Comparison of ENCODE assay signal across 16 cellular contexts in genomic region chr22:44446483-44446882, GRCh38. TPM values are rescaled to one million over a fixed set of nuclear protein-coding genes. Genes with fewer than 3 reads are reported as not detected.
DNase-seq lines count a peak whose midpoint lies in the region; ATAC-seq, FAIRE-seq and TF ChIP-seq lines count a peak whose summit lies in the region.
"Had no signal": no experiment of that assay in that cellular context is flagged by ENCODE, and none has a peak within 500 bp of the region (broad histone marks: within the 10 kb centered on the region; RNA-seq: fewer than 3 reads in every experiment).

No MANE protein-coding gene starts in this region.

- H3K9me3 ChIP-seq in K562 (replicated peaks; ENCODE audit: control insufficient read depth, insufficient read depth, low read depth, low read length), result no peaks in the 10 kb centered on the region
- peaks cover 4% of the 10 kb centered on the region for H3K9me3 ChIP-seq in trophoblast cell (ENCODE audit: insufficient read depth, low read depth, low read length)
- H3K9me3 ChIP-seq in Peyer's patch, result no peaks in the 10 kb centered on the region
- peaks cover 0 to 12% (median 6%) of the 10 kb centered on the region in 11 donors for H3K9me3 ChIP-seq in heart right ventricle
- H3K9me3 ChIP-seq: Caco-2, HAP-1 had no signal

- H3K79me2 ChIP-seq in K562 (ENCODE audit: control insufficient read depth, insufficient read depth, low read length) (no peaks in the 10 kb centered on the region), trophoblast cell (ENCODE audit: control insufficient read depth, insufficient read depth, low read length, poor library complexity) (peaks cover 1% of the 10 kb centered on the region)

- H2BK5ac ChIP-seq in trophoblast cell (ENCODE audit: low read depth, low read length, poor library complexity), result no peak overlapping the region

- H3K4me3 ChIP-seq in K562 (no peak overlapping the region), trophoblast cell (ENCODE audit: low read depth, low read length) (no peak overlapping the region), Peyer's patch (no peak overlapping the region), heart right ventricle (no peak overlapping the region)
- H3K4me3 ChIP-seq: BLaER1, GM23338, HAP-1 had no signal

- TF ChIP-seq EP300 in K562 (IDR thresholded peaks at IDR 0.05; ENCODE audit: low read length), result no peak

- POLR2A ChIA-PET in activated CD8-positive, alpha-beta T cell treated with anti-CD3 and anti-CD28 coated beads, Interleukin-2, amount 10 ng/mL, durations not matched to agents 7 days and 5 days (lab: Charles Lee), result no interaction called here
- POLR2A ChIA-PET in activated CD8-positive, alpha-beta T cell treated with anti-CD3 and anti-CD28 coated beads for 36 hours (lab: Charles Lee), result no interaction called here
- POLR2A ChIA-PET in K562 (lab: Yijun Ruan, JAX), result no interaction called here

- H3K27ac Mint-ChIP-seq in activated CD8-positive, alpha-beta T cell treated with anti-CD3 and anti-CD28 coated beads, Interleukin-2, amount 10 ng/mL, durations not matched to agents 7 days and 5 days, result peak overlapping the region; percentile 17
- no peak overlapping the region for H3K27ac Mint-ChIP-seq in activated CD8-positive, alpha-beta T cell treated with anti-CD3 and anti-CD28 coated beads for 36 hours
- H3K27ac Mint-ChIP-seq: GM23338, IgD-negative memory B cell had no signal

- H3K4me1 ChIP-seq in K562 (replicated peaks in 1 of 2; ENCODE audit: control insufficient read depth in 2 of 2, insufficient read depth in 2 of 2, low read length in 2 of 2) (peaks cover 0 to 22% of the 10 kb centered on the region in 2 experiments; a peak in 4 of 5 replicates), trophoblast cell (ENCODE audit: control insufficient read depth in 1 of 2, insufficient read depth in 2 of 2, low read length in 2 of 2) (peaks cover 22 to 24% of the 10 kb centered on the region in 2 experiments), Peyer's patch (no peaks in the 10 kb centered on the region), heart right ventricle (peaks cover 0 to 29% (median 20%) of the 10 kb centered on the region in 9 donors)
- H3K4me1 ChIP-seq: Caco-2, HAP-1 had no signal

- DNase-seq in activated CD8-positive, alpha-beta T cell treated with anti-CD3 and anti-CD28 coated beads, Interleukin-2, amount 10 ng/mL, durations not matched to agents 7 days and 5 days, result no peak
- DNase-seq in activated CD8-positive, alpha-beta T cell treated with anti-CD3 and anti-CD28 coated beads for 36 hours, result no peak
- DNase-seq in M059J (ENCODE audit: low read depth), result peak; percentile 27
- DNase-seq in K562 (ENCODE audit: extremely low read depth in 1 of 4, low spot score in 3 of 4), result no peak
- DNase-seq in trophoblast cell, result peak; percentile 52 to 59
- no peak for DNase-seq in Peyer's patch
- no peak for DNase-seq in heart right ventricle
- DNase-seq: Caco-2; CD8-positive, alpha-beta memory T cell; DMS53 had no signal

- peaks cover 6% of the 10 kb centered on the region for H3K9me3 Mint-ChIP-seq in activated CD8-positive, alpha-beta T cell treated with anti-CD3 and anti-CD28 coated beads, Interleukin-2, amount 10 ng/mL, durations not matched to agents 7 days and 5 days (ENCODE audit: insufficient read depth)
- no peaks in the 10 kb centered on the region for H3K9me3 Mint-ChIP-seq in activated CD8-positive, alpha-beta T cell treated with anti-CD3 and anti-CD28 coated beads for 36 hours

- no peak overlapping the region for H2BK12ac ChIP-seq in trophoblast cell (ENCODE audit: low read length)

- no peak overlapping the region for H3K23ac ChIP-seq in trophoblast cell (ENCODE audit: low read length)

- H4K91ac ChIP-seq in trophoblast cell (ENCODE audit: low read depth, low read length), result no peak overlapping the region

- no peak for TF ChIP-seq CTCF in activated CD8-positive, alpha-beta T cell treated with anti-CD3 and anti-CD28 coated beads for 36 hours (IDR thresholded peaks at IDR 0.05)
- TF ChIP-seq CTCF in K562 (IDR thresholded peaks at IDR 0.05 in 2 of 3, conservative IDR thresholded peaks at IDR 0.05 in 1 of 3; ENCODE audit: insufficient read depth in 2 of 3, low read depth in 1 of 3, low read length in 3 of 3) (no peak), Peyer's patch (IDR thresholded peaks at IDR 0.05) (no peak), heart right ventricle (IDR thresholded peaks at IDR 0.05) (no peak)

- peaks cover 3% of the 10 kb centered on the region for H3K36me3 Mint-ChIP-seq in activated CD8-positive, alpha-beta T cell treated with anti-CD3 and anti-CD28 coated beads, Interleukin-2, amount 10 ng/mL, durations not matched to agents 7 days and 5 days (ENCODE audit: low read depth)
- no peaks in the 10 kb centered on the region for H3K36me3 Mint-ChIP-seq in activated CD8-positive, alpha-beta T cell treated with anti-CD3 and anti-CD28 coated beads for 36 hours (ENCODE audit: low read depth)

- in situ Hi-C loops in K562 (cut with MboI), result no loop called here

- H3K4me1 Mint-ChIP-seq in activated CD8-positive, alpha-beta T cell treated with anti-CD3 and anti-CD28 coated beads, Interleukin-2, amount 10 ng/mL, durations not matched to agents 7 days and 5 days (ENCODE audit: low read depth), result no peaks in the 10 kb centered on the region
- no peaks in the 10 kb centered on the region for H3K4me1 Mint-ChIP-seq in activated CD8-positive, alpha-beta T cell treated with anti-CD3 and anti-CD28 coated beads for 36 hours (ENCODE audit: low read depth)
- H3K4me1 Mint-ChIP-seq: CD8-positive, alpha-beta memory T cell had no signal

- H4K12ac ChIP-seq in trophoblast cell (ENCODE audit: low read depth, low read length), result no peak overlapping the region

- no peaks in the 10 kb centered on the region for H3K36me3 ChIP-seq in K562 (ENCODE audit: control insufficient read depth, insufficient read depth, low read length)
- H3K36me3 ChIP-seq in trophoblast cell (ENCODE audit: control insufficient read depth in 1 of 2, insufficient read depth in 2 of 2, low read length in 2 of 2), result no peaks in the 10 kb centered on the region
- no peaks in the 10 kb centered on the region for H3K36me3 ChIP-seq in Peyer's patch
- H3K36me3 ChIP-seq in heart right ventricle, result no peaks in the 10 kb centered on the region
- H3K36me3 ChIP-seq: BLaER1, HAP-1 had no signal

- WGBS in K562 (ENCODE audit: insufficient coverage, low coverage, missing lambda C conversion rate), result 21% methylated on average over 2 of the region's 2 CpGs
- no CpG with 5 or more reads among the region's 2 CpGs for WGBS in trophoblast cell (ENCODE audit: extremely low coverage, insufficient coverage, insufficient read length)
- WGBS in heart right ventricle, 2 donors, result 78 to 98% methylated on average over 2 of the region's 2 CpGs

- H3K18ac ChIP-seq in trophoblast cell (ENCODE audit: low read length), result no peak overlapping the region

- intact Hi-C loops in activated CD8-positive, alpha-beta T cell treated with anti-CD3 and anti-CD28 coated beads for 36 hours (cut with micrococcal nuclease), result no loop called here
- intact Hi-C loops in K562 (cut with micrococcal nuclease) (no loop called here), heart right ventricle (cut with DNase I) (no loop called here)

- no peak overlapping the region for H3K14ac ChIP-seq in trophoblast cell (ENCODE audit: low read length)

- H3K4me2 ChIP-seq in K562 (ENCODE audit: insufficient read depth, low read length) (no peak overlapping the region), trophoblast cell (ENCODE audit: low read length) (no peak overlapping the region)
- H3K4me2 ChIP-seq: BLaER1, GM23338 had no signal

- H3K9ac ChIP-seq in K562 (ENCODE audit: insufficient read depth in 1 of 2, low read depth in 2 of 2, low read length in 2 of 2), result no peak overlapping the region
- H3K9ac ChIP-seq in trophoblast cell (ENCODE audit: low read length), result no peak overlapping the region
- H3K9ac ChIP-seq: BLaER1 had no signal

- H2AK5ac ChIP-seq in trophoblast cell (ENCODE audit: low read length), result no peak overlapping the region

- no peak overlapping the region for H3K4ac ChIP-seq in trophoblast cell (ENCODE audit: low read depth, low read length)

- CTCF ChIA-PET in activated CD8-positive, alpha-beta T cell treated with anti-CD3 and anti-CD28 coated beads, Interleukin-2, amount 10 ng/mL, durations not matched to agents 7 days and 5 days (lab: Charles Lee), result no interaction called here
- CTCF ChIA-PET in activated CD8-positive, alpha-beta T cell treated with anti-CD3 and anti-CD28 coated beads for 36 hours (lab: Charles Lee), result no interaction called here
- CTCF ChIA-PET in K562 (lab: Yijun Ruan, JAX; ENCODE audit: low intra/inter-chr PET ratio), result no interaction called here

- no peak overlapping the region for H3K4me3 Mint-ChIP-seq in activated CD8-positive, alpha-beta T cell treated with anti-CD3 and anti-CD28 coated beads, Interleukin-2, amount 10 ng/mL, durations not matched to agents 7 days and 5 days
- no peak overlapping the region for H3K4me3 Mint-ChIP-seq in activated CD8-positive, alpha-beta T cell treated with anti-CD3 and anti-CD28 coated beads for 36 hours
- H3K4me3 Mint-ChIP-seq: CD8-positive, alpha-beta memory T cell; GM23338; IgD-negative memory B cell had no signal

- peaks cover 0 to 36% of the 10 kb centered on the region in 2 experiments; a peak in 2 of 5 replicates for H3K27me3 ChIP-seq in K562 (ENCODE audit: control insufficient read depth in 2 of 2, insufficient read depth in 2 of 2, low read length in 2 of 2)
- H3K27me3 ChIP-seq in trophoblast cell (ENCODE audit: insufficient read depth, low read length), result no peaks in the 10 kb centered on the region
- no peaks in the 10 kb centered on the region for H3K27me3 ChIP-seq in Peyer's patch
- H3K27me3 ChIP-seq in heart right ventricle, result no peaks in the 10 kb centered on the region
- H3K27me3 ChIP-seq: BLaER1 had no signal

- H2AFZ ChIP-seq in K562 (ENCODE audit: low read depth, low read length) (no peak overlapping the region), trophoblast cell (ENCODE audit: insufficient read depth, low read length, poor library complexity) (no peak overlapping the region)
- H2AFZ ChIP-seq: GM23338 had no signal

- ATAC-seq in activated CD8-positive, alpha-beta T cell treated with anti-CD3 and anti-CD28 coated beads, Interleukin-2, amount 10 ng/mL, durations not matched to agents 7 days and 5 days, result no peak
- no peak for ATAC-seq in activated CD8-positive, alpha-beta T cell treated with anti-CD3 and anti-CD28 coated beads for 36 hours
- ATAC-seq in K562 (no peak), GM21737 (IDR thresholded peaks at IDR 0.05; ENCODE audit: unreplicated experiment) (no peak), heart right ventricle (no peak)
- ATAC-seq: GM23338 had no signal

- no peak overlapping the region for H4K8ac ChIP-seq in trophoblast cell (ENCODE audit: low read depth, low read length)

- H3K9me1 ChIP-seq in K562 (ENCODE audit: control insufficient read depth, insufficient read depth, low read length), result no peaks in the 10 kb centered on the region

- no peak for TF ChIP-seq POLR2A in K562 (conservative IDR thresholded peaks at IDR 0.05)
- TF ChIP-seq POLR2A in Peyer's patch (IDR thresholded peaks at IDR 0.05), result no peak

- H2BK120ac ChIP-seq in trophoblast cell (ENCODE audit: insufficient read depth, low read length, poor library complexity), result no peak overlapping the region

- no peaks in the 10 kb centered on the region for H4K20me1 ChIP-seq in K562 (replicated peaks; ENCODE audit: control insufficient read depth, insufficient read depth, low read length)
- H4K20me1 ChIP-seq: BLaER1 had no signal

- H3K79me1 ChIP-seq in trophoblast cell (ENCODE audit: low read length), result peaks cover 6% of the 10 kb centered on the region

- H3K27me3 Mint-ChIP-seq in activated CD8-positive, alpha-beta T cell treated with anti-CD3 and anti-CD28 coated beads, Interleukin-2, amount 10 ng/mL, durations not matched to agents 7 days and 5 days (ENCODE audit: low read depth), result peaks cover 2% of the 10 kb centered on the region
- H3K27me3 Mint-ChIP-seq in activated CD8-positive, alpha-beta T cell treated with anti-CD3 and anti-CD28 coated beads for 36 hours, result no peaks in the 10 kb centered on the region
- H3K27me3 Mint-ChIP-seq: CD8-positive, alpha-beta memory T cell had no signal

- no peak for TF ChIP-seq RAD21 in K562 (CRISPR knock-in tag; conservative IDR thresholded peaks at IDR 0.05 in 1 of 2, IDR thresholded peaks at IDR 0.05 in 1 of 2)

- no TSS peak for BruUV-seq in K562 (replicated peaks; lab: Mats Ljungman, UMichigan)

- no peak for FAIRE-seq in K562 (lab: Jason Lieb, UNC)

- H3K27ac ChIP-seq in K562 (ENCODE audit: extremely low read depth, low read depth, low read length), result no peak overlapping the region
- no peak overlapping the region for H3K27ac ChIP-seq in trophoblast cell (ENCODE audit: low read depth, low read length)
- no peak overlapping the region for H3K27ac ChIP-seq in Peyer's patch
- H3K27ac ChIP-seq in heart right ventricle, result no peak overlapping the region
- H3K27ac ChIP-seq: 22Rv1, BLaER1 had no signal

RNA-seq across cellular contexts. Expression of gene RTL6, which starts 51.5 kb away (rescaled TPM):
- total RNA-seq in activated CD8-positive, alpha-beta T cell treated with anti-CD3 and anti-CD28 coated beads, Interleukin-2, amount 10 ng/mL, durations not matched to agents 7 days and 5 days, result 1 to 10 TPM; 6.8 to 7.3 TPM
- total RNA-seq in activated CD8-positive, alpha-beta T cell treated with anti-CD3 and anti-CD28 coated beads for 36 hours, result 1 to 10 TPM; 5.7 to 6.1 TPM
- total RNA-seq in M059J (2014; rRNA removed; shearing (Covaris generic)), result 12.7 and 17.0 TPM in 2 replicates
- 2.3 and 6.4 TPM in 2 replicates for total RNA-seq in K562 (2011; cell fraction: chromatin; rRNA removed; ENCODE audit: low replicate concordance)
- total RNA-seq in K562 (2011; cell fraction: nucleolus; rRNA removed), result 5.3 and 7.7 TPM in 2 replicates
- total RNA-seq in K562 (2011; cell fraction: nucleoplasm; rRNA removed), result 3.8 and 5.5 TPM in 2 replicates
- total RNA-seq in K562 (2014; rRNA removed) (3.4 and 5.0 TPM in 2 replicates), K562 (2014; rRNA removed; fragmentation: Illumina TruSeq; extraction: Trizol) (2.5 and 3.2 TPM in 2 replicates), K562 (2015; rRNA removed; fragmentation: Illumina TruSeq; extraction: Trizol) (4.0 and 4.2 TPM in 2 replicates), K562 (2021) (6.6 and 7.1 TPM in 2 replicates), Peyer's patch (10 to 100 TPM; 10.7 to 18.6 (median 16.4) TPM), heart right ventricle (10 to 100 TPM; 21.4 to 36.1 (median 25.7) TPM)
- polyA plus RNA-seq in K562 (2011; rRNA removed) (0.73 and 2.0 TPM in 2 replicates), K562 (2014; fragmentation: Illumina TruSeq; extraction: Trizol) (4.5 and 4.9 TPM in 2 replicates), K562 (2014; fragmentation: Nextera tagmentation; extraction: Ambion mirVana) (1 to 10 TPM; 1.0 to 1.1 TPM), K562 (2014; rRNA removed) (2.8 and 3.7 TPM in 2 replicates), heart right ventricle (10 to 100 TPM in 1 of 2 donors, 1 to 10 TPM in 1; 3.6 to 13.5 TPM)
- 1.1 and 4.2 TPM in 2 replicates for polyA plus RNA-seq in K562 (2011; cell fraction: cytosol; rRNA removed)
- 0.69 and 2.0 TPM in 2 replicates for polyA plus RNA-seq in K562 (2011; cell fraction: nucleus; rRNA removed)
- 4.8 and 6.4 TPM in 2 replicates for polyA plus RNA-seq in K562 (2012)
- polyA minus RNA-seq in K562 (2011; rRNA and poly(A)+ RNA removed), result 1.4 and 4.3 TPM in 2 replicates
- polyA minus RNA-seq in K562 (2011; cell fraction: cytosol; rRNA and poly(A)+ RNA removed), result 2.2 and 3.6 TPM in 2 replicates
- polyA minus RNA-seq in K562 (2011; cell fraction: nucleus; rRNA and poly(A)+ RNA removed), result 2.6 and 4.3 TPM in 2 replicates
- 6.5 and 6.7 TPM in 2 replicates for polyA plus RNA-seq in trophoblast cell (2013)

Comparison
In these comparisons a context has a peak if more than half of its experiments do, and no peak if none do; other contexts are left out.
1. DNase-seq: peak in M059J (single experiment) and trophoblast cell (2 of 2); none in activated CD8-positive, alpha-beta T cell treated with anti-CD3 and anti-CD28 coated beads, Interleukin-2, amount 10 ng/mL, durations not matched to agents 7 days and 5 days (single experiment), activated CD8-positive, alpha-beta T cell treated with anti-CD3 and anti-CD28 coated beads for 36 hours (single experiment), K562 (0 of 4), Peyer's patch (0 of 3) and heart right ventricle (0 of 2).